ENCODE assay signal across 14 cellular contexts in the genomic region with DNA sequence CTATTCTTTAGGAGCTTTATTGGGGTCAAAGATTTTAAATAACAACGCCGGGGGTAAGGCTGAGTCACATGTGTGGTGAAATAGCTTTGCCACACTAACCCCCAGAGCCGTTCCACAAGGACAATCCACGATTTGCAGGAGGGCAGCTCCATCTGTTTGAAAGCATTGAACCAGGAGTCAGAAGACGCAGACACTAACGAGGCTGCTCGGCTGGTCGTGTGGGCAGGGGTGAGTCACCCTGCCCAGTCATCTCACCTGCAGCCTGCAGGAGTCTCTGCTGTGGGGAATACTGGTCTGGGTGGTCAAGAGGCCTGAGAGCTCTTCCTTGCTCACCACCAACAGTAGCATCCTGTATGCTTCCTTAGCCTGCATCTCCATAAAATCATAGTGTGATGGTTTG.
DNase-seq lines count a peak whose midpoint lies in the region; ATAC-seq, FAIRE-seq and TF ChIP-seq lines count a peak whose summit lies in the region.
"Had no signal": no experiment of that assay in that cellular context is flagged by ENCODE, and none has a peak within 500 bp of the region (broad histone marks: within the 10 kb centered on the region; RNA-seq: fewer than 3 reads in every experiment).

No MANE protein-coding gene starts in this region.

- ATAC-seq in HG02884 (IDR thresholded peaks at IDR 0.05; ENCODE audit: unreplicated experiment), result no peak
- ATAC-seq: T-helper 17 cell had no signal

- H3K4me3 Mint-ChIP-seq in Calu3 (ENCODE audit: low read depth, unreplicated experiment), result no peak overlapping the region
- H3K4me3 Mint-ChIP-seq: CD4-positive, CD25-positive, alpha-beta regulatory T cell; T-helper 17 cell had no signal

- no peaks in the 10 kb centered on the region for H3K27me3 Mint-ChIP-seq in Calu3 (ENCODE audit: unreplicated experiment)

- peaks cover 55% of the 10 kb centered on the region for H3K4me1 Mint-ChIP-seq in Calu3 (ENCODE audit: low read depth, unreplicated experiment)

- intact Hi-C loops in Calu3 (cut with micrococcal nuclease; ENCODE audit: unreplicated experiment), result no loop called here

- H3K9me3 Mint-ChIP-seq in Calu3 (ENCODE audit: low read depth, unreplicated experiment), result no peaks in the 10 kb centered on the region

- peaks cover 5% of the 10 kb centered on the region for H3K36me3 Mint-ChIP-seq in Calu3 (ENCODE audit: insufficient read depth, unreplicated experiment)
- H3K36me3 Mint-ChIP-seq: CD4-positive, CD25-positive, alpha-beta regulatory T cell had no signal

- no peak for TF ChIP-seq POLR2A in GM12892 (IDR thresholded peaks at IDR 0.05; ENCODE audit: low read depth, low read length)

- peak; percentile 71 for DNase-seq in Calu3
- DNase-seq in GM12892 (ENCODE audit: insufficient read length), result no peak
- DNase-seq in SW480 (ENCODE audit: low spot score), result peak; percentile 63
- DNase-seq in iPS-NIHi7 (ENCODE audit: extremely low spot score), result peak; percentile 44
- no peak for DNase-seq in Kasumi-1 (lab: John Stamatoyannopoulos, UW)
- no peak for DNase-seq in anterior cingulate cortex (lab: John Stamatoyannopoulos, UW)
- no peak for DNase-seq in cortex of kidney (lab: John Stamatoyannopoulos, UW)
- DNase-seq: amygdala; CD4-positive, CD25-positive, alpha-beta regulatory T cell; dorsolateral prefrontal cortex; substantia nigra; T-helper 17 cell had no signal

- CTCF ChIA-PET in Calu3 (lab: Charles Lee), result interaction anchor here (0.5 to 3.2 kb wide), 9 partner anchors 13 to 311 kb away, joined by 3 to 14 read pairs (median 4); no protein-coding TSS in a partner anchor

- peak; percentile 31 for TF ChIP-seq CTCF in Calu3 (IDR thresholded peaks at IDR 0.05; ENCODE audit: unreplicated experiment)

- H3K27ac Mint-ChIP-seq in Calu3 (ENCODE audit: unreplicated experiment), result no peak overlapping the region
- H3K27ac Mint-ChIP-seq: CD4-positive, CD25-positive, alpha-beta regulatory T cell; T-helper 17 cell had no signal

- no TSS peak for BruUV-seq in Calu3 (replicated peaks; lab: Mats Ljungman, UMichigan)

- peak; percentile 62 for FAIRE-seq in GM12892 (lab: Jason Lieb, UNC)
- FAIRE-seq: keratinocyte had no signal

Comparison
In these comparisons a context has a peak if more than half of its experiments do, and no peak if none do; other contexts are left out.
1. DNase-seq: peak in Calu3 (single experiment), SW480 (single experiment) and iPS-NIHi7 (single experiment); none in GM12892 (single experiment), Kasumi-1 (0 of 2), anterior cingulate cortex (0 of 58) and cortex of kidney (single experiment).